19 cellular contexts compared by ENCODE assay signal in the genomic region with DNA sequence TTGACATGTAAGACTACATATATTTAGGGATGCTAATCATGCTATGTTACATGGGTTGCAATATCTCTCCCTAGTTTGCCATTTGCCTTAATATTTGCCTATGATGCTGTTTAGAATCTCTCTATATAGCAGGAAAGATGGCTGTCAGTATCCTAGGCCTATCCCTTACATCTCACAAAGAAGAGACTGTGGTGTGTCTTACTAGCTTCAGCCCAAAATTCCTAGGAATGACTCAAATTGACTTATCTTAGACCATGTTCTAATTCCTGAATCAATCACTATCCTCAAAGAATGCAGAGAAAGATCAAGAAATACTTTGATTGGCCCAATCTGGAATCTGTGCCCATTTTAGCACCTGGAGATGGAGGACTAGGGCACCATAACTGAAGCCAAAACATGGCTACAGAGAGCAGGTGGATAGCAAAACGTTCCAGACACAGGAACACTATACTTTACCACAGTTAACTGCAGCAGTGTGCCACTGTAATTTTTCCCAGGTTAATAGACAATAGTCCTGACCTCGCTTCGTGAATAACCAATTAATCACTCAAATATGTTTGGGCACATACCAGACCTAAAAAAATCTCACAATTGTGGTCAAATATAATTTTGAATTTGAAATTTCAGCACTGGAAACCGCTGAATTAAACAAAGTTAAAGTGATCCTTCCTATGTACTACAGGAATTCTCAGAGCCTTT. TPM values are rescaled to one million over a fixed set of nuclear protein-coding genes. Genes with fewer than 3 reads are reported as not detected.
A peak's percentile ranks its signal among the peaks of the same experiment; 100 is the strongest.
DNase-seq lines count a peak whose midpoint lies in the region; ATAC-seq and TF ChIP-seq lines count a peak whose summit lies in the region.
"Had no signal": no experiment of that assay in that cellular context is flagged by ENCODE, and none has a peak within 500 bp of the region (broad histone marks: within the 10 kb centered on the region; RNA-seq: fewer than 3 reads in every experiment).

No MANE protein-coding gene starts in this region.

- no peaks in the 10 kb centered on the region for H3K9me2 ChIP-seq in PC-3 (replicated peaks; ENCODE audit: low read length)

- H3F3A ChIP-seq in PC-3 (ENCODE audit: low read length, unreplicated experiment): no peaks in the 10 kb centered on the region

- H3K9ac ChIP-seq in PC-3 (ENCODE audit: low read length): no peak overlapping the region

- H3K9me3 ChIP-seq in PC-3 (ENCODE audit: low read length): no peaks in the 10 kb centered on the region
- H3K9me3 ChIP-seq in osteoblast (ENCODE audit: low read depth, low read length): no peaks in the 10 kb centered on the region

- ATAC-seq in PC-3: peak; percentile 23
- ATAC-seq in effector memory CD8-positive, alpha-beta T cell (replicated peaks): no peak

- no TSS peak for BruUV-seq in PC-3 (replicated peaks; lab: Mats Ljungman, UMichigan)

- no peaks in the 10 kb centered on the region for H3K36me3 Mint-ChIP-seq in effector memory CD8-positive, alpha-beta T cell (ENCODE audit: insufficient read depth)
- H3K36me3 Mint-ChIP-seq: CD14-positive monocyte, IgD-negative memory B cell had no signal

- H3K27ac Mint-ChIP-seq in effector memory CD8-positive, alpha-beta T cell: no peak overlapping the region
- H3K27ac Mint-ChIP-seq: CD14-positive monocyte, IgD-negative memory B cell had no signal

- POLR2A ChIA-PET in PC-3 (lab: Charles Lee; ENCODE audit: unreplicated experiment): no interaction called here

- H3K4me3 ChIP-seq in PC-3 (ENCODE audit: low read length) (no peak overlapping the region), epithelial cell of esophagus (ENCODE audit: low read length) (no peak overlapping the region), osteoblast (ENCODE audit: insufficient read depth, low read length) (no peak overlapping the region)
- H3K4me3 ChIP-seq: PC-9 had no signal

- H3K36me3 ChIP-seq in PC-3 (ENCODE audit: low read depth, low read length): no peaks in the 10 kb centered on the region
- no peaks in the 10 kb centered on the region for H3K36me3 ChIP-seq in osteoblast (ENCODE audit: insufficient read depth, low read length)

- peaks cover 53% of the 10 kb centered on the region for H3K4me1 ChIP-seq in PC-3 (ENCODE audit: insufficient read depth, low read length)
- peaks cover 47% of the 10 kb centered on the region for H3K4me1 ChIP-seq in osteoblast (ENCODE audit: insufficient read depth, low read length)

- H3K27me3 ChIP-seq in PC-3 (ENCODE audit: low read length): no peaks in the 10 kb centered on the region
- no peaks in the 10 kb centered on the region for H3K27me3 ChIP-seq in osteoblast (ENCODE audit: insufficient read depth, low read length)

- CTCF ChIA-PET in PC-3 (lab: Charles Lee): no interaction called here

- intact Hi-C loops in PC-3 (cut with micrococcal nuclease): loop anchor here (2.0 kb wide), 1 partner anchor 57 kb away; the partner anchor contains the start of gene GLIPR1L2

- DNase-seq in GM03348 (ENCODE audit: low spot score) (peak; percentile 15), PC-3 (peak; percentile 71), epithelial cell of esophagus (ENCODE audit: low read depth) (peak; percentile 39), osteoblast (ENCODE audit: insufficient read length, low spot score, missing footprints) (peak; percentile 44), Kasumi-1 (lab: John Stamatoyannopoulos, UW) (no peak), T1000 (lab: John Stamatoyannopoulos, UW) (no peak)
- DNase-seq in effector memory CD8-positive, alpha-beta T cell: no peak
- DNase-seq in activated T-cell treated with anti-CD3 and anti-CD28 coated beads, Interleukin-2, amount 50 U/mL, for 1 hour: no peak
- DNase-seq: ACHN, AML-193, DMS 273 treated with DMSO at 0.1 percent for 48 hours, H7, NCI-H1930, NCI-H2171 treated with DMSO at 0.1 percent for 48 hours, NCI-H774 had no signal

- H3K79me2 ChIP-seq in PC-3 (ENCODE audit: low read length): no peaks in the 10 kb centered on the region
- H3K79me2 ChIP-seq in osteoblast (ENCODE audit: insufficient read depth, low read length): no peaks in the 10 kb centered on the region

- no peak overlapping the region for H3K4me3 Mint-ChIP-seq in effector memory CD8-positive, alpha-beta T cell
- H3K4me3 Mint-ChIP-seq: CD14-positive monocyte, IgD-negative memory B cell had no signal

- H4K20me1 ChIP-seq in PC-3 (ENCODE audit: low read length): no peaks in the 10 kb centered on the region
- no peaks in the 10 kb centered on the region for H4K20me1 ChIP-seq in osteoblast (ENCODE audit: insufficient read depth, low read length)

- no peak for TF ChIP-seq CTCF in PC-3 (conservative IDR thresholded peaks at IDR 0.05; ENCODE audit: low read depth, low read length)
- TF ChIP-seq CTCF in epithelial cell of esophagus (IDR thresholded peaks at IDR 0.05; ENCODE audit: insufficient read depth, low read depth, low read length, missing control alignments): no peak
- no peak for TF ChIP-seq CTCF in osteoblast (IDR thresholded peaks at IDR 0.05; ENCODE audit: extremely low read depth, low read depth, low read length)

- H3K27ac ChIP-seq in PC-3 (ENCODE audit: low read length): peak overlapping the region; percentile 52
- H3K27ac ChIP-seq in osteoblast (ENCODE audit: low read depth, low read length): peak overlapping the region; percentile 56
- H3K27ac ChIP-seq: PC-9 had no signal

- peak overlapping the region; percentile 70 for H3K4me2 ChIP-seq in PC-3 (ENCODE audit: low read length)
- no peak overlapping the region for H3K4me2 ChIP-seq in osteoblast (ENCODE audit: insufficient read depth, low read length)
- H3K4me2 ChIP-seq: PC-9 had no signal

- H3K9me3 Mint-ChIP-seq in effector memory CD8-positive, alpha-beta T cell: no peaks in the 10 kb centered on the region
- H3K9me3 Mint-ChIP-seq: IgD-negative memory B cell had no signal

- H3K4me1 Mint-ChIP-seq in effector memory CD8-positive, alpha-beta T cell (ENCODE audit: low read depth in 2 of 2): no peaks in the 10 kb centered on the region
- H3K4me1 Mint-ChIP-seq: IgD-negative memory B cell had no signal

- H2AFZ ChIP-seq in PC-3 (ENCODE audit: low read length) (no peak overlapping the region), osteoblast (ENCODE audit: low read length) (no peak overlapping the region)
- H2AFZ ChIP-seq: PC-9 had no signal

- peaks cover 0 to 7% of the 10 kb centered on the region in 2 donors for H3K27me3 Mint-ChIP-seq in effector memory CD8-positive, alpha-beta T cell

RNA-seq across cellular contexts. Expression of gene GLIPR1, which starts 32.7 kb away (rescaled TPM):
- total RNA-seq in PC-3 (2014; rRNA removed) (21.3 and 22.2 TPM in 2 replicates), osteoblast (83.2 and 89.3 TPM in 2 replicates)

RNA-seq across cellular contexts. Expression of gene GLIPR1L2, which starts 57.0 kb away (rescaled TPM):
- total RNA-seq in PC-3 (2014; rRNA removed) (not detected in 2 replicates), osteoblast (0.29 and 0.36 TPM in 2 replicates)
- total RNA-seq: H7, PC-9, SK-MEL-5 had no signal

Comparison
In these comparisons a context has a peak if more than half of its experiments do, and no peak if none do; other contexts are left out.
1. DNase-seq: peak in GM03348 (single experiment), PC-3 (single experiment), epithelial cell of esophagus (single experiment) and osteoblast (single experiment); none in effector memory CD8-positive, alpha-beta T cell (0 of 3), Kasumi-1 (0 of 2), activated T-cell treated with anti-CD3 and anti-CD28 coated beads, Interleukin-2, amount 50 U/mL, for 1 hour (single experiment) and T1000 (single experiment).